27 cellular contexts compared by ENCODE assay signal in the genomic region with DNA sequence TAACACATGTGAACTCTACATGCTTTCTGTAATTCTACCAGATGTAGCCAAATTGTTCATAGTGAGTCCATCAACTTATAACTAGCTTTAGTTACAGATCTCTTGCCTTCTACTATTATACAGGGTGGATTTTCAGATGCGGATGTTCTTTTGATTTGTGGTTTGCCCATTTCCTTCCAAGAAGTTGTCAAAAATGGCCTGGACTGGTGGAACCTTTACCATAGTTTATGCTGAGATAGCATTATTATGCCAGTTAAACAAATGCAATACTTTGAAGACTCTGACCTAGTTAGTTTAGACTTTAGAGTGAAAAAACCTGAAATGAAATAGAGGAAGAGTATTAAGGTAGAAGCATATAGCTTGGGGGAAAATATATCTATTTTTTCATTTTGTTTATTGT. TPM values are rescaled to one million over a fixed set of nuclear protein-coding genes. Genes with fewer than 3 reads are reported as not detected.
DNase-seq lines count a peak whose midpoint lies in the region; ATAC-seq, FAIRE-seq and TF ChIP-seq lines count a peak whose summit lies in the region.
"Had no signal": no experiment of that assay in that cellular context is flagged by ENCODE, and none has a peak within 500 bp of the region (broad histone marks: within the 10 kb centered on the region; RNA-seq: fewer than 3 reads in every experiment).

No MANE protein-coding gene starts in this region.

- H3K4me1 Mint-ChIP-seq in CD8-positive, alpha-beta memory T cell: peaks cover 15 to 24% (median 21%) of the 10 kb centered on the region in 3 donors
- peaks cover 0 to 23% (median 16%) of the 10 kb centered on the region in 7 donors for H3K4me1 Mint-ChIP-seq in naive thymus-derived CD4-positive, alpha-beta T cell
- H3K4me1 Mint-ChIP-seq: brain, neural progenitor cell had no signal

- H3K9ac ChIP-seq in SK-N-SH: no peak overlapping the region
- H3K9ac ChIP-seq: neural progenitor cell had no signal

- H4K20me1 ChIP-seq in SK-N-SH (ENCODE audit: insufficient read depth): no peaks in the 10 kb centered on the region

- H3K27me3 ChIP-seq in CD8-positive, alpha-beta memory T cell (ENCODE audit: insufficient read depth, low read length, poor library complexity, severe bottlenecking): no peaks in the 10 kb centered on the region
- H3K27me3 ChIP-seq in naive thymus-derived CD4-positive, alpha-beta T cell (ENCODE audit: control insufficient read depth in 2 of 2, insufficient read depth in 2 of 2, low read length in 2 of 2): no peaks in the 10 kb centered on the region
- H3K27me3 ChIP-seq in SK-N-SH (ENCODE audit: insufficient read depth) (no peaks in the 10 kb centered on the region), pancreas (no peaks in the 10 kb centered on the region)
- H3K27me3 ChIP-seq: adrenal gland, neural progenitor cell, suprapubic skin, upper lobe of right lung had no signal

- H3K27ac ChIP-seq in CD8-positive, alpha-beta memory T cell (ENCODE audit: low read depth, low read length): no peak overlapping the region
- no peak overlapping the region for H3K27ac ChIP-seq in naive thymus-derived CD4-positive, alpha-beta T cell (ENCODE audit: low read depth, low read length)
- H3K27ac ChIP-seq in SK-N-SH (ENCODE audit: low read depth in 2 of 2, low read length in 1 of 2) (no peak overlapping the region), pancreas (no peak overlapping the region)
- H3K27ac ChIP-seq: adrenal gland, epithelial cell of prostate, neural progenitor cell, suprapubic skin, upper lobe of right lung had no signal

- ATAC-seq in naive thymus-derived CD4-positive, alpha-beta T cell: peak; percentile 55
- ATAC-seq in HG02884 (IDR thresholded peaks at IDR 0.05; ENCODE audit: unreplicated experiment): no peak
- ATAC-seq in pancreas: no peak
- ATAC-seq: activated T-cell treated with anti-CD3 and anti-CD28 coated beads, Interleukin-2, amount 50 U/mL, for 4 hours; right cardiac atrium; stimulated activated naive B cell treated with anti-CD40 and anti-IgM and Interleukin-4, amounts not matched to agents 10 μg/mL and 1 μg/mL and 100 μg/mL, for 72 hours; upper lobe of right lung had no signal

- no peaks in the 10 kb centered on the region for H3F3A ChIP-seq in SK-N-SH (replicated peaks; ENCODE audit: insufficient read depth)

- no peaks in the 10 kb centered on the region for H3K9me3 ChIP-seq in CD8-positive, alpha-beta memory T cell (ENCODE audit: low read length)
- no peaks in the 10 kb centered on the region for H3K9me3 ChIP-seq in naive thymus-derived CD4-positive, alpha-beta T cell (ENCODE audit: control insufficient read depth in 2 of 3, low read length in 3 of 3)
- H3K9me3 ChIP-seq in SK-N-SH: no peaks in the 10 kb centered on the region
- H3K9me3 ChIP-seq in pancreas: no peaks in the 10 kb centered on the region
- H3K9me3 ChIP-seq: adrenal gland, suprapubic skin, upper lobe of right lung had no signal

- no peak overlapping the region for H3K4me3 ChIP-seq in CD8-positive, alpha-beta memory T cell (ENCODE audit: low read length)
- H3K4me3 ChIP-seq in naive thymus-derived CD4-positive, alpha-beta T cell (ENCODE audit: low read length): no peak overlapping the region
- H3K4me3 ChIP-seq in SK-N-SH (ENCODE audit: low read depth in 2 of 2, low read length in 1 of 2): no peak overlapping the region
- H3K4me3 ChIP-seq in pancreas: no peak overlapping the region
- H3K4me3 ChIP-seq: adrenal gland, neural progenitor cell, suprapubic skin, upper lobe of right lung had no signal

- peak overlapping the region in 6 of 8 donors; percentile 19 to 92 (median 60) for H3K27ac Mint-ChIP-seq in CD8-positive, alpha-beta memory T cell
- H3K27ac Mint-ChIP-seq in naive thymus-derived CD4-positive, alpha-beta T cell: peak overlapping the region in 1 of 9 donors; percentile 13
- H3K27ac Mint-ChIP-seq: brain; neural progenitor cell; stimulated activated naive B cell treated with anti-CD40 and anti-IgM and Interleukin-4, amounts not matched to agents 10 μg/mL and 1 μg/mL and 100 μg/mL, for 72 hours had no signal

- H3K36me3 ChIP-seq in CD8-positive, alpha-beta memory T cell (ENCODE audit: insufficient read depth, low read length): no peaks in the 10 kb centered on the region
- no peaks in the 10 kb centered on the region for H3K36me3 ChIP-seq in naive thymus-derived CD4-positive, alpha-beta T cell (ENCODE audit: control insufficient read depth in 2 of 3, insufficient read depth in 3 of 3, low read length in 3 of 3)
- H3K36me3 ChIP-seq in SK-N-SH (replicated peaks in 1 of 2; ENCODE audit: control insufficient read depth in 1 of 2, insufficient read depth in 2 of 2, low read length in 1 of 2): no peaks in the 10 kb centered on the region
- H3K36me3 ChIP-seq in pancreas: no peaks in the 10 kb centered on the region
- H3K36me3 ChIP-seq: adrenal gland, neural progenitor cell, suprapubic skin, upper lobe of right lung had no signal

- TF ChIP-seq EP300 in SK-N-SH (IDR thresholded peaks at IDR 0.05; ENCODE audit: borderline replicate concordance in 1 of 2, low read depth in 1 of 2, low read length in 1 of 2): no peak

- H3K4me1 ChIP-seq in CD8-positive, alpha-beta memory T cell (ENCODE audit: insufficient read depth, low read length): peaks cover 19% of the 10 kb centered on the region
- peaks cover 0 to 5% of the 10 kb centered on the region in 2 donors for H3K4me1 ChIP-seq in naive thymus-derived CD4-positive, alpha-beta T cell (ENCODE audit: control insufficient read depth in 2 of 2, insufficient read depth in 2 of 2, low read length in 2 of 2)
- H3K4me1 ChIP-seq in SK-N-SH (ENCODE audit: control insufficient read depth in 1 of 2, insufficient read depth in 2 of 2, low read depth in 1 of 2, low read length in 1 of 2) (no peaks in the 10 kb centered on the region), pancreas (no peaks in the 10 kb centered on the region)
- H3K4me1 ChIP-seq: adrenal gland, neural progenitor cell, suprapubic skin, upper lobe of right lung had no signal

- 100% methylated on average over 1 of the region's 1 CpG for WGBS in SK-N-SH (ENCODE audit: low lambda C conversion rate)
- WGBS in pancreas, 2 donors: 80 to 86% methylated on average over 1 of the region's 1 CpG

- CTCF ChIA-PET in CD8-positive, alpha-beta memory T cell (lab: Charles Lee): interaction anchor here (2.9 kb wide), 1 partner anchor 19 kb away, joined by 8 read pairs; no protein-coding TSS in a partner anchor
- CTCF ChIA-PET in naive thymus-derived CD4-positive, alpha-beta T cell (lab: Charles Lee): interaction anchor here (0.7 kb wide), 1 partner anchor 190 kb away, joined by 3 read pairs; no protein-coding TSS in a partner anchor
- CTCF ChIA-PET in SK-N-SH (lab: Yijun Ruan, JAX): interaction anchor here (1.6 to 1.7 kb wide), 2 partner anchors 19 to 69 kb away, joined by 3 to 6 read pairs; no protein-coding TSS in a partner anchor

- no peaks in the 10 kb centered on the region for H3K9me2 ChIP-seq in SK-N-SH

- intact Hi-C loops in naive thymus-derived CD4-positive, alpha-beta T cell (cut with micrococcal nuclease): no loop called here
- intact Hi-C loops in pancreas (cut with DNase I): no loop called here

- TF ChIP-seq RAD21 in SK-N-SH (IDR thresholded peaks at IDR 0.05; ENCODE audit: low read length): no peak

- FAIRE-seq in pancreas (lab: Jason Lieb, UNC): no peak
- FAIRE-seq: GM12891 had no signal

- POLR2A ChIA-PET in CD8-positive, alpha-beta memory T cell (lab: Charles Lee): no interaction called here
- POLR2A ChIA-PET in naive thymus-derived CD4-positive, alpha-beta T cell (lab: Charles Lee): interaction anchor here (0.7 kb wide), 2 partner anchors 26 to 34 kb away, joined by 3 to 4 read pairs; no protein-coding TSS in a partner anchor
- POLR2A ChIA-PET in SK-N-SH (lab: Yijun Ruan, JAX): no interaction called here

- no peak overlapping the region for H2AFZ ChIP-seq in SK-N-SH (ENCODE audit: low read depth)
- H2AFZ ChIP-seq: neural progenitor cell had no signal

- H3K9me3 Mint-ChIP-seq in CD8-positive, alpha-beta memory T cell: no peaks in the 10 kb centered on the region
- peaks cover 0 to 3% (median 0%) of the 10 kb centered on the region in 11 donors for H3K9me3 Mint-ChIP-seq in naive thymus-derived CD4-positive, alpha-beta T cell
- H3K9me3 Mint-ChIP-seq: activated T-cell treated with anti-CD3 and anti-CD28 coated beads, Interleukin-2, amount 50 U/mL, for 4 hours had no signal

- DNase-seq in CD8-positive, alpha-beta memory T cell: peak in 1 of 5 donors; percentile 21
- DNase-seq in RPMI8226: peak; percentile 36
- peak; percentile 49 for DNase-seq in central memory CD4-positive, alpha-beta T cell
- DNase-seq in naive thymus-derived CD4-positive, alpha-beta T cell: peak in 4 of 9 donors; percentile 4 to 25 (median 6)
- no peak for DNase-seq in SK-N-SH
- DNase-seq in pancreas: no peak
- DNase-seq: activated CD4-positive, alpha-beta T cell treated with anti-CD3 and anti-CD28 coated beads for 1 hour; activated naive CD4-positive, alpha-beta T cell; activated T-cell treated with anti-CD3 and anti-CD28 coated beads, Interleukin-2, amount 50 U/mL, for 4 hours; adrenal gland; DMS 273 treated with DMSO at 0.1 percent for 48 hours; effector CD4-positive, alpha-beta T cell; GOT3; kidney glomerular epithelial cell; NCI-H2081; NCI-H226; right cardiac atrium; stimulated activated CD4-positive, alpha-beta T cell treated with anti-CD3 and anti-CD28 coated beads, Interleukin-4, amount 100 ng/mL, for 1 hour; stimulated activated naive B cell treated with anti-CD40 and anti-IgM and Interleukin-4, amounts not matched to agents 10 μg/mL and 1 μg/mL and 100 μg/mL, for 72 hours; upper lobe of right lung had no signal

- TF ChIP-seq CTCF in SK-N-SH (IDR thresholded peaks at IDR 0.05): no peak
- no peak for TF ChIP-seq CTCF in pancreas (IDR thresholded peaks at IDR 0.05)

- H3K4me2 ChIP-seq in SK-N-SH: no peak overlapping the region
- H3K4me2 ChIP-seq: neural progenitor cell had no signal

- H3K27me3 Mint-ChIP-seq in CD8-positive, alpha-beta memory T cell: peaks cover 0 to 2% of the 10 kb centered on the region in 2 donors
- peaks cover 0 to 16% (median 0%) of the 10 kb centered on the region in 5 donors for H3K27me3 Mint-ChIP-seq in naive thymus-derived CD4-positive, alpha-beta T cell
- H3K27me3 Mint-ChIP-seq: stimulated activated naive B cell treated with anti-CD40 and anti-IgM and Interleukin-4, amounts not matched to agents 10 μg/mL and 1 μg/mL and 100 μg/mL, for 72 hours had no signal

- H3K4me3 Mint-ChIP-seq in CD8-positive, alpha-beta memory T cell: peak overlapping the region in 3 of 7 donors; percentile 1 to 42 (median 23)
- peak overlapping the region in 5 of 10 donors; percentile 0 to 46 (median 30) for H3K4me3 Mint-ChIP-seq in naive thymus-derived CD4-positive, alpha-beta T cell
- H3K4me3 Mint-ChIP-seq: activated T-cell treated with anti-CD3 and anti-CD28 coated beads, Interleukin-2, amount 50 U/mL, for 4 hours; brain; neural progenitor cell; stimulated activated naive B cell treated with anti-CD40 and anti-IgM and Interleukin-4, amounts not matched to agents 10 μg/mL and 1 μg/mL and 100 μg/mL, for 72 hours had no signal

- no peaks in the 10 kb centered on the region for H3K79me2 ChIP-seq in SK-N-SH (ENCODE audit: insufficient read depth)

- H3K36me3 Mint-ChIP-seq in CD8-positive, alpha-beta memory T cell: no peaks in the 10 kb centered on the region
- H3K36me3 Mint-ChIP-seq in naive thymus-derived CD4-positive, alpha-beta T cell: peaks cover 0 to 9% (median 2%) of the 10 kb centered on the region in 5 donors
- H3K36me3 Mint-ChIP-seq: brain, CD14-positive monocyte, neural progenitor cell had no signal

RNA-seq across cellular contexts. Expression of a gene that starts 27.4 kb away (rescaled TPM):
- total RNA-seq in CD8-positive, alpha-beta memory T cell: 10 to 100 TPM in 1 of 2 experiments, 1 to 10 TPM in 1; 8.4 to 10.0 TPM
- 10.2 TPM for polyA plus RNA-seq in CD8-positive, alpha-beta memory T cell
- total RNA-seq in naive thymus-derived CD4-positive, alpha-beta T cell: 10 to 100 TPM in 4 of 5 experiments, 1 to 10 TPM in 1; 5.2 to 34.2 (median 11.7) TPM
- 1 to 10 TPM; 3.6 to 6.3 TPM for polyA plus RNA-seq in naive thymus-derived CD4-positive, alpha-beta T cell
- polyA plus RNA-seq in SK-N-SH (2012; rRNA removed) (48.1 and 60.9 TPM in 2 replicates), pancreas (10 to 100 TPM in 1 of 2 donors, 1 to 10 TPM in 1; 7.4 to 11.7 TPM)
- polyA plus RNA-seq in SK-N-SH (2012; cell fraction: cytosol; rRNA removed): 79.2 and 118 TPM in 2 replicates
- 11.8 and 30.0 TPM in 2 replicates for polyA plus RNA-seq in SK-N-SH (2012; cell fraction: nucleus; rRNA removed)
- total RNA-seq in pancreas: 10 to 100 TPM in 3 of 6 donors, 1 to 10 TPM in 3; 5.1 to 12.7 (median 9.3) TPM

Comparison
In these comparisons a context has a peak if more than half of its experiments do, and no peak if none do; other contexts are left out.
1. DNase-seq: peak in RPMI8226 (single experiment) and central memory CD4-positive, alpha-beta T cell (single experiment); none in SK-N-SH (single experiment) and pancreas (0 of 6).